30 cellular contexts compared by ENCODE assay signal in genomic region chr3:76565496-76566210, GRCh38.
DNase-seq lines count a peak whose midpoint lies in the region; ATAC-seq and TF ChIP-seq lines count a peak whose summit lies in the region.
"Had no signal": no experiment of that assay in that cellular context is flagged by ENCODE, and none has a peak within 500 bp of the region (broad histone marks: within the 10 kb centered on the region; RNA-seq: fewer than 3 reads in every experiment).

No MANE protein-coding gene starts in this region.

- H3K4me3 ChIP-seq in BLaER1 treated with 17β-estradiol and CSF1 and Interleukin-3, amounts not matched to agents 10 nM and 100 nM: peak overlapping the region in 2 of 10 experiments; percentile 13 to 21; a peak in 2 of 20 replicates
- H3K4me3 ChIP-seq in right cardiac atrium (ENCODE audit: low read length): no peak overlapping the region
- H3K4me3 ChIP-seq in MG63: no peak overlapping the region
- H3K4me3 ChIP-seq: ascending aorta, HAP-1 had no signal

- TF ChIP-seq CTCF in GM13976 (IDR thresholded peaks at IDR 0.05; ENCODE audit: borderline replicate concordance, control extremely low read depth, extremely low read depth, insufficient read depth, missing control alignments): no peak

- H3K27ac ChIP-seq in BLaER1 treated with 17β-estradiol and CSF1 and Interleukin-3, amounts not matched to agents 10 nM and 100 nM: peak overlapping the region in 9 of 11 experiments; percentile 15 to 55 (median 38); a peak in 12 of 22 replicates
- H3K27ac ChIP-seq in right cardiac atrium (ENCODE audit: low read length): no peak overlapping the region
- H3K27ac ChIP-seq: ascending aorta, HL-60, neutrophil had no signal

- H3K27me3 ChIP-seq in BLaER1 treated with 17β-estradiol and CSF1 and Interleukin-3, amounts not matched to agents 10 nM and 100 nM: no peaks in the 10 kb centered on the region
- H3K27me3 ChIP-seq in right cardiac atrium (ENCODE audit: control insufficient read depth, insufficient read depth): no peaks in the 10 kb centered on the region
- no peaks in the 10 kb centered on the region for H3K27me3 ChIP-seq in MG63
- H3K27me3 ChIP-seq: ascending aorta, neutrophil had no signal

- peaks cover 0 to 10% (median 0%) of the 10 kb centered on the region in 11 experiments; a peak in 3 of 22 replicates for H3K36me3 ChIP-seq in BLaER1 treated with 17β-estradiol and CSF1 and Interleukin-3, amounts not matched to agents 10 nM and 100 nM
- no peaks in the 10 kb centered on the region for H3K36me3 ChIP-seq in MG63
- H3K36me3 ChIP-seq: ascending aorta, HAP-1, neutrophil had no signal

- H3K4me1 ChIP-seq in BLaER1 treated with 17β-estradiol and CSF1 and Interleukin-3, amounts not matched to agents 10 nM and 100 nM: peaks cover 11 to 57% (median 28%) of the 10 kb centered on the region in 10 experiments; a peak in 17 of 20 replicates
- H3K4me1 ChIP-seq in right cardiac atrium (ENCODE audit: control insufficient read depth, insufficient read depth, low read length): no peaks in the 10 kb centered on the region
- H3K4me1 ChIP-seq: ascending aorta, HAP-1 had no signal

- H3K9me3 ChIP-seq in BLaER1 treated with 17β-estradiol and CSF1 and Interleukin-3, amounts not matched to agents 10 nM and 100 nM (replicated peaks in 1 of 11): peaks cover 0 to 89% (median 44%) of the 10 kb centered on the region in 11 experiments; a peak in 17 of 22 replicates
- H3K9me3 ChIP-seq in right cardiac atrium (ENCODE audit: control insufficient read depth, low read length) (no peaks in the 10 kb centered on the region), MG63 (no peaks in the 10 kb centered on the region)
- H3K9me3 ChIP-seq: ascending aorta, HAP-1, neutrophil, SK-N-SH had no signal

- 40% methylated on average over 5 of the region's 5 CpGs for WGBS in right cardiac atrium

- ATAC-seq in right cardiac atrium: peak; percentile 94 to 95
- ATAC-seq in HG03460 (IDR thresholded peaks at IDR 0.05; ENCODE audit: unreplicated experiment): no peak
- ATAC-seq: activated CD4-positive, alpha-beta T cell treated with anti-CD3 and anti-CD28 coated beads for 36 hours; esophagus mucosa; left lobe of liver; sciatic nerve; stimulated activated effector memory CD8-positive, alpha-beta T cell treated with anti-CD3 and anti-CD28 coated beads, Interleukin-12 subunit alpha, Interleukin-12 subunit beta, amount 100 ng/mL, for 72 hours; T-helper 17 cell had no signal

- peak; percentile 17 for DNase-seq in GM13976 (ENCODE audit: low spot score)
- peak; percentile 67 for DNase-seq in MV-4-11 (lab: John Stamatoyannopoulos, UW)
- peak in 2 of 3 donors; percentile 24 to 47 for DNase-seq in right cardiac atrium
- DNase-seq in MG63: no peak
- no peak for DNase-seq in NCI-H146 treated with DMSO at 0.1 percent for 48 hours (lab: John Stamatoyannopoulos, UW; ENCODE audit: unreplicated experiment)
- no peak for DNase-seq in NCI-H1105 treated with DMSO at 0.1 percent for 48 hours (lab: John Stamatoyannopoulos, UW)
- DNase-seq: activated CD4-positive, alpha-beta T cell treated with anti-CD3 and anti-CD28 coated beads for 36 hours; activated effector memory CD4-positive, alpha-beta T cell treated with Interleukin-2 at 50 U/mL for 16 hours; activated T-cell treated with anti-CD3 and anti-CD28 coated beads for 4 hours; caudate nucleus; foreskin fibroblast; hippocampal formation; immature natural killer cell; naive B cell; NCI-H1048; NCI-H524 treated with DMSO at 0.1 percent for 48 hours; SK-N-SH; stimulated activated CD4-positive, alpha-beta T cell treated with anti-CD3 and anti-CD28 coated beads, Interleukin-4, amount 100 ng/mL, for 24 hours; substantia nigra; T-helper 17 cell had no signal

- in situ Hi-C loops in GM13976 (cut with MboI; ENCODE audit: low sequenced_read_pairs, unreplicated experiment): no loop called here

- intact Hi-C loops in right cardiac atrium (cut with DNase I): no loop called here

- no peak overlapping the region for H3K9ac ChIP-seq in BLaER1 treated with 17β-estradiol and CSF1 and Interleukin-3, amounts not matched to agents 10 nM and 100 nM
- H3K9ac ChIP-seq: SK-N-SH had no signal

- H4K20me1 ChIP-seq in BLaER1 treated with 17β-estradiol and CSF1 and Interleukin-3, amounts not matched to agents 10 nM and 100 nM: no peaks in the 10 kb centered on the region

- H3K4me2 ChIP-seq in BLaER1 treated with 17β-estradiol and CSF1 and Interleukin-3, amounts not matched to agents 10 nM and 100 nM: peak overlapping the region; percentile 0 to 64 (median 25); a peak in 14 of 22 replicates
- H3K4me2 ChIP-seq: SK-N-SH had no signal

Comparison
In these comparisons a context has a peak if more than half of its experiments do, and no peak if none do; other contexts are left out.
1. DNase-seq: peak in GM13976 (single experiment), MV-4-11 (single experiment) and right cardiac atrium (2 of 3); none in MG63 (single experiment), NCI-H146 treated with DMSO at 0.1 percent for 48 hours (single experiment) and NCI-H1105 treated with DMSO at 0.1 percent for 48 hours (single experiment).